8 cellular contexts compared by ENCODE assay signal in genomic region chr2:204696124-204696523, GRCh38.
"Had no signal": no experiment of that assay in that cellular context is flagged by ENCODE, and none has a peak within 500 bp of the region (broad histone marks: within the 10 kb centered on the region; RNA-seq: fewer than 3 reads in every experiment).

No MANE protein-coding gene starts in this region.

- H3K27ac ChIP-seq: GM23248, HL-60 had no signal

- ATAC-seq: HCT116, K562 had no signal

- H3K4me3 Mint-ChIP-seq: HFFc6 had no signal

- H3K9ac ChIP-seq: GM23248 had no signal

- H3K9me3 Mint-ChIP-seq: HFFc6 had no signal

- H3K4me3 ChIP-seq: GM23248, HAP-1, K562 had no signal

- H3K9me3 ChIP-seq: HAP-1 had no signal

- H3K4me1 ChIP-seq: HAP-1 had no signal

- DNase-seq: GOT3, H7 had no signal

- H3K36me3 ChIP-seq: HAP-1 had no signal
